16 cellular contexts compared by ENCODE assay signal in genomic region chr4:40831462-40831861, GRCh38.
"Had no signal": no experiment of that assay in that cellular context is flagged by ENCODE, and none has a peak within 500 bp of the region (broad histone marks: within the 10 kb centered on the region; RNA-seq: fewer than 3 reads in every experiment).

No MANE protein-coding gene starts in this region.

- H3K9me3 ChIP-seq: pancreas, right atrium auricular region, suprapubic skin had no signal

- H3K36me3 Mint-ChIP-seq: activated naive CD8-positive, alpha-beta T cell had no signal

- H3K4me3 Mint-ChIP-seq: activated CD4-positive, alpha-beta T cell treated with anti-CD3 and anti-CD28 coated beads, Interleukin-2, amount 10 ng/mL, durations not matched to agents 7 days and 5 days; activated naive CD8-positive, alpha-beta T cell; neural progenitor cell; type B pancreatic cell had no signal

- H3K27ac Mint-ChIP-seq: activated CD4-positive, alpha-beta T cell treated with anti-CD3 and anti-CD28 coated beads, Interleukin-2, amount 10 ng/mL, durations not matched to agents 7 days and 5 days; activated naive CD8-positive, alpha-beta T cell; neural progenitor cell; type B pancreatic cell had no signal

- H3K4me1 Mint-ChIP-seq: activated CD4-positive, alpha-beta T cell treated with anti-CD3 and anti-CD28 coated beads, Interleukin-2, amount 10 ng/mL, durations not matched to agents 7 days and 5 days had no signal

- ATAC-seq: pancreas had no signal

- DNase-seq: activated CD4-positive, alpha-beta T cell treated with anti-CD3 and anti-CD28 coated beads, Interleukin-2, amount 10 ng/mL, durations not matched to agents 7 days and 5 days; activated CD8-positive, alpha-beta memory T cell treated with anti-CD3 and anti-CD28 coated beads, Interleukin-2, amount 50 U/mL, for 48 hours; activated gamma-delta T cell treated with Interleukin-2 at 50 U/mL for 16 hours; brain microvascular endothelial cell; dermis blood vessel endothelial cell; pancreas; stimulated activated CD4-positive, alpha-beta T cell treated with anti-CD3 and anti-CD28 coated beads, Interleukin-15, amount 100 ng/mL, for 24 hours; stimulated activated CD4-positive, alpha-beta T cell treated with anti-CD3 and anti-CD28 coated beads, Interleukin-4, amount 100 ng/mL, for 1 hour; stimulated activated naive CD4-positive, alpha-beta T cell had no signal

- FAIRE-seq: pancreas had no signal

- H3K27me3 ChIP-seq: brain microvascular endothelial cell, neural progenitor cell, pancreas, right atrium auricular region, suprapubic skin had no signal

- H3K36me3 ChIP-seq: neural progenitor cell, pancreas had no signal

- H3K4me1 ChIP-seq: pancreas, right atrium auricular region, suprapubic skin had no signal

- H3K4me3 ChIP-seq: neural progenitor cell, pancreas, right atrium auricular region, SK-N-MC, skin epidermis, suprapubic skin had no signal

- H3K9me3 Mint-ChIP-seq: activated CD4-positive, alpha-beta T cell treated with anti-CD3 and anti-CD28 coated beads, Interleukin-2, amount 10 ng/mL, durations not matched to agents 7 days and 5 days; neural progenitor cell had no signal

- H3K27me3 Mint-ChIP-seq: activated CD4-positive, alpha-beta T cell treated with anti-CD3 and anti-CD28 coated beads, Interleukin-2, amount 10 ng/mL, durations not matched to agents 7 days and 5 days; type B pancreatic cell had no signal
